Comparison of ENCODE assay signal across 8 cellular contexts in the genomic region with DNA sequence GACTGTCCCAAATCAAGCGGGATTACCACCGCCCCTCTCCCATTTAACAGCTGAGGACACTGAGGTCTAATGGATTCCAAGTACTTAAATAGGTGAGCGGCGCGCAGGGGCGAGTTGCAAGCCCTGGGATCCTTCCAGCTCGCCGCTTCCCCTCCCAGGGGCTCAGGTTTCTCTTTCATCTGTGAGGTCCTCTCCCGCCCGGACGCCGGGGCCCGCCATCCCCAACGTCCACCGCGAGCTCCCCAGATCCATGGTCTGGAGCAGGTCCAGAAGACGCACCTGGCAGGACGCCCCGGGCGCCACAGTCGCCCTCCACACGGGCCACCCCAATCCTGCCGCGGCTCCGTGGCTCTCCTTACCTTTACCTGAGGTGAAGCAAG. TPM values are rescaled to one million over a fixed set of nuclear protein-coding genes. Genes with fewer than 3 reads are reported as not detected.
A peak's percentile ranks its signal among the peaks of the same experiment; 100 is the strongest.
DNase-seq lines count a peak whose midpoint lies in the region; ATAC-seq and TF ChIP-seq lines count a peak whose summit lies in the region.

No MANE protein-coding gene starts in this region.

- TF ChIP-seq CTCF in GM06990 (IDR thresholded peaks at IDR 0.05; ENCODE audit: insufficient read depth, low read length, poor library complexity, severe bottlenecking), result no peak
- no peak for TF ChIP-seq CTCF in HCT116 (IDR thresholded peaks at IDR 0.05 in 2 of 3, conservative IDR thresholded peaks at IDR 0.05 in 1 of 3; ENCODE audit: borderline replicate concordance in 1 of 3, insufficient read depth in 1 of 3, low read depth in 2 of 3, low read length in 2 of 3)
- TF ChIP-seq CTCF in colonic mucosa (IDR thresholded peaks at IDR 0.05), result no peak

- no peaks in the 10 kb centered on the region for H4K20me1 ChIP-seq in HCT116 (ENCODE audit: insufficient read depth)

- H2BK12ac ChIP-seq in mesenchymal stem cell (ENCODE audit: low read length in 2 of 2), result peak overlapping the region; percentile 69 to 90

- H3K4me1 ChIP-seq in HCT116 (ENCODE audit: control insufficient read depth in 1 of 2, insufficient read depth in 2 of 2, low read length in 2 of 2), result peaks cover 13 to 22% of the 10 kb centered on the region in 2 experiments
- H3K4me1 ChIP-seq in colonic mucosa, result no peaks in the 10 kb centered on the region
- no peaks in the 10 kb centered on the region for H3K4me1 ChIP-seq in mesenchymal stem cell (ENCODE audit: control insufficient read depth, insufficient read depth, low read depth, low read length)
- no peaks in the 10 kb centered on the region for H3K4me1 ChIP-seq in urinary bladder (ENCODE audit: insufficient read depth)

- no peaks in the 10 kb centered on the region for H3K79me1 ChIP-seq in mesenchymal stem cell (replicated peaks; ENCODE audit: low read length, poor library complexity, severe bottlenecking)

- no peaks in the 10 kb centered on the region for H3K9me2 ChIP-seq in HCT116 (ENCODE audit: insufficient read depth)

- peak overlapping the region; percentile 48 for H2BK5ac ChIP-seq in mesenchymal stem cell (ENCODE audit: low read depth, low read length, poor library complexity, severe bottlenecking)

- no peak for TF ChIP-seq RAD21 in HCT116 (IDR thresholded peaks at IDR 0.05; ENCODE audit: low read depth)

- peak overlapping the region; percentile 92 to 94 for H3K4ac ChIP-seq in mesenchymal stem cell (ENCODE audit: low read depth in 1 of 2, low read length in 2 of 2)

- peak overlapping the region; percentile 98 for H3K4me3 ChIP-seq in GM06990 (replicated peaks; ENCODE audit: low read depth, low read length)
- H3K4me3 ChIP-seq in HCT116 (replicated peaks in 1 of 2; ENCODE audit: low read depth in 1 of 2, low read length in 2 of 2), result peak overlapping the region; percentile 76 to 83
- H3K4me3 ChIP-seq in colonic mucosa, result peak overlapping the region; percentile 78
- H3K4me3 ChIP-seq in mesenchymal stem cell (ENCODE audit: insufficient read depth in 1 of 2, low read depth in 1 of 2, low read length in 2 of 2), result peak overlapping the region; percentile 90 to 95
- peak overlapping the region; percentile 72 for H3K4me3 ChIP-seq in urinary bladder (ENCODE audit: low read depth, low read length)

- DNase-seq in GM06990 (ENCODE audit: extremely low read depth, insufficient read length) (no peak), HCT116 (ENCODE audit: low read depth, low spot score) (no peak), NCI-H526 treated with DMSO at 0.1 percent for 48 hours (lab: John Stamatoyannopoulos, UW) (peak; percentile 42), colonic mucosa (no peak), mesenchymal stem cell (peak; percentile 56), retina (no peak)

- H3K23ac ChIP-seq in mesenchymal stem cell (ENCODE audit: low read length in 2 of 2), result peak overlapping the region in 1 of 2 experiments; percentile 66

- H2BK120ac ChIP-seq in mesenchymal stem cell (ENCODE audit: low read depth, low read length), result peak overlapping the region; percentile 65

- peak overlapping the region; percentile 94 for H4K8ac ChIP-seq in mesenchymal stem cell (ENCODE audit: low read length)

- peaks cover 41% of the 10 kb centered on the region; the same call in 1 of the 2 replicates for H3K79me2 ChIP-seq in HCT116 (ENCODE audit: insufficient read depth, low read length)

- RAD21 ChIA-PET in HCT116 (lab: Charles Lee; ENCODE audit: low non-redundant PET in 1 of 2, low total read pairs in 2 of 2, uncharacterized antibody in 2 of 2, unreplicated experiment in 2 of 2), result no interaction called here

- H2AK5ac ChIP-seq in mesenchymal stem cell (ENCODE audit: low read length, severe bottlenecking), result no peak overlapping the region

- POLR2A ChIA-PET in HCT116 (lab: Charles Lee), result interaction anchor here (0.6 kb wide), 1 partner anchor 12 kb away, joined by 3 read pairs; no protein-coding TSS in a partner anchor

- H3K14ac ChIP-seq in mesenchymal stem cell (ENCODE audit: low read length in 2 of 2), result peak overlapping the region in 1 of 2 experiments; percentile 90

- H3K27ac ChIP-seq in HCT116 (ENCODE audit: low read depth, low read length), result peak overlapping the region; percentile 89
- H3K27ac ChIP-seq in colonic mucosa, result peak overlapping the region; percentile 96
- peak overlapping the region; percentile 56 for H3K27ac ChIP-seq in mesenchymal stem cell (ENCODE audit: low read length, poor library complexity, severe bottlenecking)
- H3K27ac ChIP-seq in urinary bladder (ENCODE audit: low read depth), result peak overlapping the region; percentile 80

- BruUV-seq in HCT116 (replicated peaks; lab: Mats Ljungman, UMichigan), result no TSS peak

- H2BK15ac ChIP-seq in mesenchymal stem cell (ENCODE audit: low read depth, poor library complexity, severe bottlenecking), result peak overlapping the region; percentile 91

- no peak for TF ChIP-seq POLR2A in HCT116 (IDR thresholded peaks at IDR 0.05; ENCODE audit: borderline replicate concordance, extremely low read depth, insufficient read depth, insufficient read length)

- ATAC-seq in HCT116, result peak; percentile 20; the same call in 1 of the 2 replicates
- ATAC-seq in HG02763 (IDR thresholded peaks at IDR 0.05; ENCODE audit: unreplicated experiment), result no peak

- H3K36me3 ChIP-seq in GM06990 (ENCODE audit: control insufficient read depth, insufficient read depth, low read length), result no peaks in the 10 kb centered on the region
- H3K36me3 ChIP-seq in HCT116 (ENCODE audit: control insufficient read depth in 1 of 2, insufficient read depth in 2 of 2, low read length in 2 of 2), result no peaks in the 10 kb centered on the region
- H3K36me3 ChIP-seq in colonic mucosa, result no peaks in the 10 kb centered on the region
- no peaks in the 10 kb centered on the region for H3K36me3 ChIP-seq in mesenchymal stem cell (ENCODE audit: control insufficient read depth in 1 of 2, insufficient read depth in 2 of 2, low read depth in 1 of 2, low read length in 2 of 2)
- no peaks in the 10 kb centered on the region for H3K36me3 ChIP-seq in urinary bladder (ENCODE audit: insufficient read depth)

- H3K9ac ChIP-seq in HCT116 (ENCODE audit: low read length), result peak overlapping the region; percentile 73
- H3K9ac ChIP-seq in colonic mucosa (ENCODE audit: low read depth in 2 of 2, low read length in 2 of 2), result peak overlapping the region; percentile 84 to 91
- peak overlapping the region; percentile 93 for H3K9ac ChIP-seq in mesenchymal stem cell (ENCODE audit: low read length)

- H3K9me3 ChIP-seq in HCT116 (ENCODE audit: control insufficient read depth in 1 of 2, insufficient read depth in 1 of 2, low read depth in 1 of 2, low read length in 2 of 2), result no peaks in the 10 kb centered on the region
- no peaks in the 10 kb centered on the region for H3K9me3 ChIP-seq in colonic mucosa
- no peaks in the 10 kb centered on the region for H3K9me3 ChIP-seq in mesenchymal stem cell (ENCODE audit: control insufficient read depth, low read length)

- intact Hi-C loops in HCT116 (cut with micrococcal nuclease), result no loop called here
- intact Hi-C loops in colonic mucosa (cut with DNase I), result no loop called here

- H3K18ac ChIP-seq in mesenchymal stem cell (ENCODE audit: low read depth in 1 of 2, low read length in 2 of 2), result peak overlapping the region; percentile 88 to 99

- peak overlapping the region; percentile 99 for H4K91ac ChIP-seq in mesenchymal stem cell (ENCODE audit: low read length)

- no peaks in the 10 kb centered on the region for H3K27me3 ChIP-seq in GM06990 (replicated peaks; ENCODE audit: control insufficient read depth, insufficient read depth, low read length)
- no peaks in the 10 kb centered on the region for H3K27me3 ChIP-seq in HCT116 (ENCODE audit: insufficient read depth, low read length)
- H3K27me3 ChIP-seq in colonic mucosa, result no peaks in the 10 kb centered on the region
- H3K27me3 ChIP-seq in mesenchymal stem cell (ENCODE audit: control insufficient read depth in 1 of 2, insufficient read depth in 1 of 2, low read length in 2 of 2), result no peaks in the 10 kb centered on the region

- H2AFZ ChIP-seq in HCT116 (ENCODE audit: low read depth, low read length, poor library complexity, severe bottlenecking), result no peak overlapping the region
- H2AFZ ChIP-seq in mesenchymal stem cell (ENCODE audit: low read depth, low read length), result peak overlapping the region; percentile 60

- H3K4me2 ChIP-seq in HCT116 (ENCODE audit: low read length) (peak overlapping the region; percentile 79), mesenchymal stem cell (ENCODE audit: low read length, poor library complexity, severe bottlenecking) (peak overlapping the region; percentile 65)

- under 1% methylated on average over 25 of the region's 25 CpGs for WGBS in mesenchymal stem cell
- WGBS in urinary bladder, result under 1% methylated on average over 25 of the region's 25 CpGs

- CTCF ChIA-PET in HCT116 (lab: Charles Lee), result interaction anchor here (1.5 kb wide), 1 partner anchor 20 kb away, joined by 8 read pairs; no protein-coding TSS in a partner anchor

TF ChIP-seq in HCT116, 20 proteins besides CTCF, POLR2A, EP300 and RAD21:
- TF ChIP-seq SRF (IDR thresholded peaks at IDR 0.05; ENCODE audit: low read depth), result no peak
- TF ChIP-seq CEBPB (IDR thresholded peaks at IDR 0.05; ENCODE audit: low read depth), result no peak
- TF ChIP-seq, protein P1, sequence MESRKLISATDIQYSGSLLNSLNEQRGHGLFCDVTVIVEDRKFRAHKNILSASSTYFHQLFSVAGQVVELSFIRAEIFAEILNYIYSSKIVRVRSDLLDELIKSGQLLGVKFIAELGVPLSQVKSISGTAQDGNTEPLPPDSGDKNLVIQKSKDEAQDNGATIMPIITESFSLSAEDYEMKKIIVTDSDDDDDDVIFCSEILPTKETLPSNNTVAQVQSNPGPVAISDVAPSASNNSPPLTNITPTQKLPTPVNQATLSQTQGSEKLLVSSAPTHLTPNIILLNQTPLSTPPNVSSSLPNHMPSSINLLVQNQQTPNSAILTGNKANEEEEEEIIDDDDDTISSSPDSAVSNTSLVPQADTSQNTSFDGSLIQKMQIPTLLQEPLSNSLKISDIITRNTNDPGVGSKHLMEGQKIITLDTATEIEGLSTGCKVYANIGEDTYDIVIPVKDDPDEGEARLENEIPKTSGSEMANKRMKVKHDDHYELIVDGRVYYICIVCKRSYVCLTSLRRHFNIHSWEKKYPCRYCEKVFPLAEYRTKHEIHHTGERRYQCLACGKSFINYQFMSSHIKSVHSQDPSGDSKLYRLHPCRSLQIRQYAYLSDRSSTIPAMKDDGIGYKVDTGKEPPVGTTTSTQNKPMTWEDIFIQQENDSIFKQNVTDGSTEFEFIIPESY (IDR thresholded peaks at IDR 0.05; ENCODE audit: extremely low read depth, insufficient replicate concordance, low read length), result no peak
- TF ChIP-seq ZFX (IDR thresholded peaks at IDR 0.05), result peak; percentile 28; the same call in 1 of the 2 replicates
- TF ChIP-seq SP1 (IDR thresholded peaks at IDR 0.05; ENCODE audit: low read depth), result no peak
- TF ChIP-seq POLR2AphosphoS5 (IDR thresholded peaks at IDR 0.05; ENCODE audit: low read depth, low read length), result no peak

RNA-seq across cellular contexts. Expression of a gene that starts 0.3 kb away (rescaled TPM):
- 44.3 TPM for total RNA-seq in HCT116 (2021; ENCODE audit: unreplicated experiment)
- 18.7 and 20.5 TPM in 2 replicates for polyA plus RNA-seq in HCT116 (2012)
- 10 to 100 TPM; 29.0 to 90.0 TPM for total RNA-seq in colonic mucosa
- 109 TPM for polyA plus RNA-seq in mesenchymal stem cell (2013, experiment 1 of 2)
- 116 TPM for polyA plus RNA-seq in mesenchymal stem cell (2013, experiment 2 of 2)
- 77.2 TPM for total RNA-seq in urinary bladder
- polyA plus RNA-seq in urinary bladder, result 6.8 TPM

Comparison
In these comparisons a context has a peak if more than half of its experiments do, and no peak if none do; other contexts are left out.
1. DNase-seq: peak in NCI-H526 treated with DMSO at 0.1 percent for 48 hours (single experiment) and mesenchymal stem cell (single experiment); none in GM06990 (single experiment), HCT116 (single experiment), colonic mucosa (single experiment) and retina (single experiment).
2. Peak in every context shown above with its lines, with median percentiles within 50 percentile points of each other: H3K4me3 ChIP-seq, H3K27ac ChIP-seq and H3K9ac ChIP-seq.